18 cellular contexts compared by ENCODE assay signal in genomic region chr14:105881021-105881930, GRCh38.
A peak's percentile ranks its signal among the peaks of the same experiment; 100 is the strongest.
DNase-seq lines count a peak whose midpoint lies in the region; ATAC-seq, FAIRE-seq and TF ChIP-seq lines count a peak whose summit lies in the region.
"Had no signal": no experiment of that assay in that cellular context is flagged by ENCODE, and none has a peak within 500 bp of the region (broad histone marks: within the 10 kb centered on the region; RNA-seq: fewer than 3 reads in every experiment).

No MANE protein-coding gene starts in this region.

- FAIRE-seq in RCC 7860 (lab: Jason Lieb, UNC) = no peak
- FAIRE-seq: islet of Langerhans, urothelium cell line had no signal

- no peak for TF ChIP-seq EP300 in upper lobe of left lung (IDR thresholded peaks at IDR 0.05)

- TF ChIP-seq CTCF in lower lobe of right lung (IDR thresholded peaks at IDR 0.05) (no peak), upper lobe of left lung (IDR thresholded peaks at IDR 0.05) (no peak)

- no peak for TF ChIP-seq POLR2A in upper lobe of left lung (IDR thresholded peaks at IDR 0.05)

- intact Hi-C loops in lower lobe of right lung (cut with DNase I) = no loop called here

- H3K4me1 ChIP-seq in lower lobe of right lung (no peaks in the 10 kb centered on the region), upper lobe of left lung (no peaks in the 10 kb centered on the region)

- 61 to 63% methylated on average over 2 to 15 of the region's 18 CpGs for WGBS in upper lobe of left lung, 2 donors

- DNase-seq in activated effector memory CD4-positive, alpha-beta T cell treated with anti-CD3 and anti-CD28 coated beads, Interleukin-2, amount 50 U/mL, for 16 hours = peak; percentile 54
- DNase-seq in activated effector memory CD4-positive, alpha-beta T cell treated with Interleukin-2 at 50 U/mL for 16 hours = no peak
- DNase-seq in activated T-cell treated with anti-CD3 and anti-CD28 coated beads, Interleukin-2, amount 50 U/mL, for 48 hours = peak; percentile 15
- peak; percentile 30 for DNase-seq in lower lobe of right lung
- DNase-seq in upper lobe of left lung = peak; percentile 18 to 42
- DNase-seq in GM19238 (ENCODE audit: insufficient read length, low spot score) = no peak
- no peak for DNase-seq in RCC 7860 (ENCODE audit: low spot score)
- no peak for DNase-seq in NCI-H146 treated with DMSO at 0.1 percent for 48 hours (lab: John Stamatoyannopoulos, UW; ENCODE audit: unreplicated experiment)
- DNase-seq: activated CD4-positive, alpha-beta T cell treated with anti-CD3 and anti-CD28 coated beads, Interleukin-2, amount 50 U/mL, for 1 hour; activated naive CD8-positive, alpha-beta T cell treated with anti-CD3 and anti-CD28 coated beads for 36 hours; COR-L47; NCI-H2081; NCI-H82; RPMI8226; stimulated activated CD4-positive, alpha-beta T cell treated with anti-CD3 and anti-CD28 coated beads, Interleukin-2, amount 100 ng/mL, for 24 hours had no signal

- H3K27me3 ChIP-seq in lower lobe of right lung (ENCODE audit: low read depth) = no peaks in the 10 kb centered on the region
- H3K27me3 ChIP-seq in upper lobe of left lung = no peaks in the 10 kb centered on the region

- ATAC-seq in lower lobe of right lung = no peak
- ATAC-seq in upper lobe of left lung (ENCODE audit: low FRiP score in 2 of 2) = no peak

- H3K27ac ChIP-seq in lower lobe of right lung (no peak overlapping the region), upper lobe of left lung (no peak overlapping the region)
- H3K27ac ChIP-seq: epithelial cell of prostate had no signal

- no peak overlapping the region for H3K4me3 ChIP-seq in lower lobe of right lung
- no peak overlapping the region for H3K4me3 ChIP-seq in upper lobe of left lung

- H3K9me3 ChIP-seq in lower lobe of right lung = no peaks in the 10 kb centered on the region
- no peaks in the 10 kb centered on the region for H3K9me3 ChIP-seq in upper lobe of left lung

- H3K36me3 ChIP-seq in lower lobe of right lung (no peaks in the 10 kb centered on the region), upper lobe of left lung (no peaks in the 10 kb centered on the region)

Comparison
In these comparisons a context has a peak if more than half of its experiments do, and no peak if none do; other contexts are left out.
1. DNase-seq: peak in activated effector memory CD4-positive, alpha-beta T cell treated with anti-CD3 and anti-CD28 coated beads, Interleukin-2, amount 50 U/mL, for 16 hours (single experiment), activated T-cell treated with anti-CD3 and anti-CD28 coated beads, Interleukin-2, amount 50 U/mL, for 48 hours (2 of 2), lower lobe of right lung (single experiment) and upper lobe of left lung (2 of 2); none in activated effector memory CD4-positive, alpha-beta T cell treated with Interleukin-2 at 50 U/mL for 16 hours (single experiment), GM19238 (single experiment), RCC 7860 (single experiment) and NCI-H146 treated with DMSO at 0.1 percent for 48 hours (single experiment).